37 cellular contexts compared by ENCODE assay signal in genomic region chr14:37275963-37276362, GRCh38.
"Had no signal": no experiment of that assay in that cellular context is flagged by ENCODE, and none has a peak within 500 bp of the region (broad histone marks: within the 10 kb centered on the region; RNA-seq: fewer than 3 reads in every experiment).

No MANE protein-coding gene starts in this region.

- DNase-seq: activated CD4-positive, alpha-beta memory T cell treated with anti-CD3 and anti-CD28 coated beads, Interleukin-2, amount 10 ng/mL, durations not matched to agents 7 days and 5 days; activated CD4-positive, alpha-beta T cell treated with anti-CD3 and anti-CD28 coated beads for 1 hour; activated CD4-positive, alpha-beta T cell treated with anti-CD3 and anti-CD28 coated beads for 36 hours; activated CD4-positive, alpha-beta T cell treated with anti-CD3 and anti-CD28 coated beads for 48 hours; activated CD4-positive, alpha-beta T cell treated with anti-CD3 and anti-CD28 coated beads, Interleukin-2, amount 10 ng/mL, durations not matched to agents 7 days and 5 days; activated CD4-positive, alpha-beta T cell treated with anti-CD3 and anti-CD28 coated beads, Interleukin-2, amount 50 U/mL, for 48 hours; activated CD4-positive, CD25-positive, alpha-beta regulatory T cell; activated CD8-positive, alpha-beta memory T cell treated with anti-CD3 and anti-CD28 coated beads for 24 hours; activated CD8-positive, alpha-beta memory T cell treated with anti-CD3 and anti-CD28 coated beads, Interleukin-2, amount 10 ng/mL, durations not matched to agents 7 days and 5 days; activated CD8-positive, alpha-beta memory T cell treated with anti-CD3 and anti-CD28 coated beads, Interleukin-2, amount 50 U/mL, for 48 hours; activated CD8-positive, alpha-beta T cell treated with anti-CD3 and anti-CD28 coated beads, Interleukin-2, amount 10 ng/mL, durations not matched to agents 7 days and 5 days; activated effector memory CD4-positive, alpha-beta T cell treated with Interleukin-2 at 50 U/mL for 16 hours; activated gamma-delta T cell; activated naive CD4-positive, alpha-beta T cell treated with anti-CD3 and anti-CD28 coated beads, Interleukin-2, amount 50 U/mL, for 16 hours; activated naive CD4-positive, alpha-beta T cell treated with Interleukin-2 at 50 U/mL for 16 hours; activated naive CD8-positive, alpha-beta T cell treated with anti-CD3 and anti-CD28 coated beads for 36 hours; activated T-cell treated with anti-CD3 and anti-CD28 coated beads, Interleukin-2, amount 50 U/mL, for 24 hours; activated T-cell treated with anti-CD3 and anti-CD28 coated beads, Interleukin-2, amount 50 U/mL, for 48 hours; amygdala; anterior cingulate cortex; caudate nucleus; cerebellar nuclear complex; T-helper 1 cell; T-helper 2 cell; T-helper 9 cell; WERI-Rb-1 had no signal

- H3K4me3 ChIP-seq: ascending aorta, cardiac muscle cell had no signal

- H3K4me3 Mint-ChIP-seq: activated CD4-positive, alpha-beta memory T cell treated with anti-CD3 and anti-CD28 coated beads, Interleukin-2, amount 10 ng/mL, durations not matched to agents 7 days and 5 days; activated CD4-positive, alpha-beta T cell treated with anti-CD3 and anti-CD28 coated beads for 36 hours; activated CD4-positive, alpha-beta T cell treated with anti-CD3 and anti-CD28 coated beads, Interleukin-2, amount 10 ng/mL, durations not matched to agents 7 days and 5 days; activated CD8-positive, alpha-beta memory T cell treated with anti-CD3 and anti-CD28 coated beads, Interleukin-2, amount 10 ng/mL, durations not matched to agents 7 days and 5 days; activated CD8-positive, alpha-beta T cell treated with anti-CD3 and anti-CD28 coated beads, Interleukin-2, amount 10 ng/mL, durations not matched to agents 7 days and 5 days; activated naive CD8-positive, alpha-beta T cell treated with anti-CD3 and anti-CD28 coated beads for 36 hours; activated T-cell treated with anti-CD3 and anti-CD28 coated beads, Interleukin-2, amount 50 U/mL, for 24 hours; brain; central memory CD8-positive, alpha-beta T cell; T-helper 1 cell treated with Interleukin-12 subunit alpha and Interleukin-12 subunit beta and Interleukin-4 antibody, amounts not matched to agents 30 μg/mL and 1 μg/mL, for 36 hours; T-helper 2 cell treated with Interferon-gamma antibody and Interleukin-4, amounts not matched to agents 5 μg/mL and 100 μg/mL, for 36 hours; WTC11 had no signal

- H3K36me3 ChIP-seq: ascending aorta, WERI-Rb-1 had no signal

- H3K27me3 ChIP-seq: ascending aorta, cardiac muscle cell had no signal

- H3K27ac Mint-ChIP-seq: activated CD4-positive, alpha-beta memory T cell treated with anti-CD3 and anti-CD28 coated beads, Interleukin-2, amount 10 ng/mL, durations not matched to agents 7 days and 5 days; activated CD4-positive, alpha-beta T cell treated with anti-CD3 and anti-CD28 coated beads for 36 hours; activated CD4-positive, alpha-beta T cell treated with anti-CD3 and anti-CD28 coated beads, Interleukin-2, amount 10 ng/mL, durations not matched to agents 7 days and 5 days; activated CD8-positive, alpha-beta memory T cell treated with anti-CD3 and anti-CD28 coated beads, Interleukin-2, amount 10 ng/mL, durations not matched to agents 7 days and 5 days; activated CD8-positive, alpha-beta T cell treated with anti-CD3 and anti-CD28 coated beads, Interleukin-2, amount 10 ng/mL, durations not matched to agents 7 days and 5 days; activated naive CD4-positive, alpha-beta T cell treated with anti-CD3 and anti-CD28 coated beads, Interleukin-2, amount 50 U/mL, for 72 hours; activated naive CD8-positive, alpha-beta T cell treated with anti-CD3 and anti-CD28 coated beads for 36 hours; activated T-cell treated with anti-CD3 and anti-CD28 coated beads, Interleukin-2, amount 50 U/mL, for 24 hours; activated T-helper 2 cell treated with anti-CD3 and anti-CD28 coated beads, Interferon-gamma antibody, Interleukin-2, Interleukin-4, amounts not matched to agents 10 μg/mL and 5 μg/mL and 100 μg/mL, durations not matched to agents 14 hours and 24 hours and 36 hours; brain; T-helper 1 cell treated with Interleukin-12 subunit alpha and Interleukin-12 subunit beta and Interleukin-4 antibody, amounts not matched to agents 30 μg/mL and 1 μg/mL, for 36 hours; T-helper 2 cell treated with Interferon-gamma antibody and Interleukin-4, amounts not matched to agents 5 μg/mL and 100 μg/mL, for 36 hours; WTC11 had no signal

- H3K9me3 ChIP-seq: ascending aorta had no signal

- H3K9me3 Mint-ChIP-seq: activated CD4-positive, alpha-beta memory T cell treated with anti-CD3 and anti-CD28 coated beads, Interleukin-2, amount 10 ng/mL, durations not matched to agents 7 days and 5 days; activated CD4-positive, alpha-beta T cell treated with anti-CD3 and anti-CD28 coated beads, Interleukin-2, amount 10 ng/mL, durations not matched to agents 7 days and 5 days; activated naive CD8-positive, alpha-beta T cell treated with anti-CD3 and anti-CD28 coated beads for 36 hours; activated T-helper 2 cell treated with anti-CD3 and anti-CD28 coated beads, Interferon-gamma antibody, Interleukin-2, Interleukin-4, amounts not matched to agents 10 μg/mL and 5 μg/mL and 100 μg/mL, durations not matched to agents 14 hours and 24 hours and 36 hours; brain; T-helper 1 cell treated with Interleukin-12 subunit alpha and Interleukin-12 subunit beta and Interleukin-4 antibody, amounts not matched to agents 30 μg/mL and 1 μg/mL, for 36 hours; T-helper 2 cell treated with Interferon-gamma antibody and Interleukin-4, amounts not matched to agents 5 μg/mL and 100 μg/mL, for 36 hours; WTC11 had no signal

- H3K4me1 ChIP-seq: ascending aorta had no signal

- H3K4me1 Mint-ChIP-seq: activated CD4-positive, alpha-beta memory T cell treated with anti-CD3 and anti-CD28 coated beads, Interleukin-2, amount 10 ng/mL, durations not matched to agents 7 days and 5 days; activated CD4-positive, alpha-beta T cell treated with anti-CD3 and anti-CD28 coated beads for 36 hours; activated CD4-positive, alpha-beta T cell treated with anti-CD3 and anti-CD28 coated beads, Interleukin-2, amount 10 ng/mL, durations not matched to agents 7 days and 5 days; activated CD8-positive, alpha-beta memory T cell treated with anti-CD3 and anti-CD28 coated beads, Interleukin-2, amount 10 ng/mL, durations not matched to agents 7 days and 5 days; activated naive CD8-positive, alpha-beta T cell treated with anti-CD3 and anti-CD28 coated beads for 36 hours; central memory CD8-positive, alpha-beta T cell; WTC11 had no signal

- ATAC-seq: activated CD4-positive, alpha-beta T cell treated with anti-CD3 and anti-CD28 coated beads for 36 hours; activated CD4-positive, CD25-positive, alpha-beta regulatory T cell treated with anti-CD3 and anti-CD28 coated beads, Interleukin-2, amount 50 U/mL, for 24 hours; activated CD8-positive, alpha-beta memory T cell treated with anti-CD3 and anti-CD28 coated beads, Interleukin-2, amount 10 ng/mL, durations not matched to agents 7 days and 5 days; activated CD8-positive, alpha-beta T cell treated with anti-CD3 and anti-CD28 coated beads, Interleukin-2, amount 10 ng/mL, durations not matched to agents 7 days and 5 days; activated naive CD4-positive, alpha-beta T cell treated with anti-CD3 and anti-CD28 coated beads, Interleukin-2, amount 50 U/mL, for 72 hours; WTC11 had no signal

- H3K27me3 Mint-ChIP-seq: activated CD4-positive, alpha-beta memory T cell treated with anti-CD3 and anti-CD28 coated beads, Interleukin-2, amount 10 ng/mL, durations not matched to agents 7 days and 5 days; activated CD4-positive, alpha-beta T cell treated with anti-CD3 and anti-CD28 coated beads for 36 hours; activated CD4-positive, alpha-beta T cell treated with anti-CD3 and anti-CD28 coated beads, Interleukin-2, amount 10 ng/mL, durations not matched to agents 7 days and 5 days; activated CD8-positive, alpha-beta memory T cell treated with anti-CD3 and anti-CD28 coated beads, Interleukin-2, amount 10 ng/mL, durations not matched to agents 7 days and 5 days; activated naive CD8-positive, alpha-beta T cell treated with anti-CD3 and anti-CD28 coated beads for 36 hours; activated T-cell treated with anti-CD3 and anti-CD28 coated beads, Interleukin-2, amount 50 U/mL, for 24 hours; brain; central memory CD8-positive, alpha-beta T cell had no signal

- H3K36me3 Mint-ChIP-seq: activated CD8-positive, alpha-beta memory T cell treated with anti-CD3 and anti-CD28 coated beads, Interleukin-2, amount 10 ng/mL, durations not matched to agents 7 days and 5 days; activated naive CD4-positive, alpha-beta T cell treated with anti-CD3 and anti-CD28 coated beads, Interleukin-2, amount 50 U/mL, for 72 hours; activated naive CD8-positive, alpha-beta T cell treated with anti-CD3 and anti-CD28 coated beads for 36 hours; WTC11 had no signal

- FAIRE-seq: bronchial epithelial cell had no signal

- H3K27ac ChIP-seq: ascending aorta, cardiac muscle cell, WERI-Rb-1 had no signal
